22 cellular contexts compared by ENCODE assay signal in genomic region chr2:109701362-109701761, GRCh38.
DNase-seq lines count a peak whose midpoint lies in the region; ATAC-seq and TF ChIP-seq lines count a peak whose summit lies in the region.
"Had no signal": no experiment of that assay in that cellular context is flagged by ENCODE, and none has a peak within 500 bp of the region (broad histone marks: within the 10 kb centered on the region; RNA-seq: fewer than 3 reads in every experiment).

No MANE protein-coding gene starts in this region.

- H3K27ac Mint-ChIP-seq in Calu3 (ENCODE audit: unreplicated experiment) (peak overlapping the region; percentile 21), neural crest cell (ENCODE audit: unreplicated experiment) (no peak overlapping the region), HFFc6 (no peak overlapping the region)
- no peak overlapping the region for H3K27ac Mint-ChIP-seq in CD4-positive, alpha-beta T cell
- H3K27ac Mint-ChIP-seq: activated CD8-positive, alpha-beta memory T cell treated with anti-CD3 and anti-CD28 coated beads, Interleukin-2, amount 10 ng/mL, durations not matched to agents 7 days and 5 days had no signal

- H3K4me1 Mint-ChIP-seq in Calu3 (ENCODE audit: low read depth, unreplicated experiment) (peaks cover 54% of the 10 kb centered on the region), neural crest cell (peaks cover 47% of the 10 kb centered on the region), HFFc6 (ENCODE audit: low read depth) (peaks cover 28% of the 10 kb centered on the region)
- H3K4me1 Mint-ChIP-seq in CD4-positive, alpha-beta T cell (ENCODE audit: low read depth), result no peaks in the 10 kb centered on the region

- H3K9me3 ChIP-seq in CD4-positive, alpha-beta T cell (ENCODE audit: control insufficient read depth, low read length), result no peaks in the 10 kb centered on the region
- H3K9me3 ChIP-seq: BE2C, gastroesophageal sphincter, pancreas had no signal

- H3K27me3 ChIP-seq in CD4-positive, alpha-beta T cell (ENCODE audit: control insufficient read depth, insufficient read depth, low read length), result peaks cover 5% of the 10 kb centered on the region
- H3K27me3 ChIP-seq: BE2C, gastroesophageal sphincter, pancreas had no signal

- DNase-seq in Calu3 (no peak), RWPE1 (ENCODE audit: low spot score) (no peak), epithelial cell of prostate (ENCODE audit: low read depth, low spot score) (no peak), neural crest cell (ENCODE audit: low read depth, low spot score) (no peak), HFFc6 (no peak), NCI-H2196 (lab: John Stamatoyannopoulos, UW; ENCODE audit: unreplicated experiment) (no peak)
- DNase-seq in CD4-positive, alpha-beta T cell, result no peak
- DNase-seq: activated CD4-positive, alpha-beta T cell treated with anti-CD3 and anti-CD28 coated beads for 48 hours; activated CD8-positive, alpha-beta memory T cell treated with anti-CD3 and anti-CD28 coated beads, Interleukin-2, amount 10 ng/mL, durations not matched to agents 7 days and 5 days; activated effector memory CD4-positive, alpha-beta T cell treated with Interleukin-2 at 50 U/mL for 16 hours; BE2C; erythroblast; GOT3; NCI-H226; NCI-H82; OCI-M1; pancreas; stimulated activated CD4-positive, alpha-beta T cell treated with anti-CD3 and anti-CD28 coated beads, Interleukin-2, amount 100 ng/mL, for 48 hours; T-helper 9 cell had no signal

- CTCF ChIA-PET in Calu3 (lab: Charles Lee) (interaction anchor here (1.1 to 2.7 kb wide), 2 partner anchors 10 to 12 kb away, joined by 3 to 9 read pairs; no protein-coding TSS in a partner anchor), RWPE1 (lab: Yijun Ruan, JAX) (interaction anchor here (0.6 to 0.7 kb wide), 2 partner anchors 91 to 386 kb away, joined by 3 to 6 read pairs; no protein-coding TSS in a partner anchor)
- CTCF ChIA-PET in CD4-positive, alpha-beta T cell (lab: Charles Lee), result no interaction called here

- peak overlapping the region; percentile 98 for H3K27ac ChIP-seq in RWPE1
- peak overlapping the region; percentile 100 for H3K27ac ChIP-seq in epithelial cell of prostate
- H3K27ac ChIP-seq in CD4-positive, alpha-beta T cell (ENCODE audit: low read depth, low read length), result no peak overlapping the region
- H3K27ac ChIP-seq: SK-N-MC had no signal

- no TSS peak for BruUV-seq in Calu3 (replicated peaks; lab: Mats Ljungman, UMichigan)

- H3K4me3 Mint-ChIP-seq in Calu3 (ENCODE audit: low read depth, unreplicated experiment) (no peak overlapping the region), neural crest cell (peak overlapping the region; percentile 2), HFFc6 (no peak overlapping the region)
- H3K4me3 Mint-ChIP-seq in CD4-positive, alpha-beta T cell, result no peak overlapping the region
- H3K4me3 Mint-ChIP-seq: activated CD8-positive, alpha-beta memory T cell treated with anti-CD3 and anti-CD28 coated beads, Interleukin-2, amount 10 ng/mL, durations not matched to agents 7 days and 5 days had no signal

- no peaks in the 10 kb centered on the region for H3K9me3 Mint-ChIP-seq in Calu3 (ENCODE audit: low read depth, unreplicated experiment)
- H3K9me3 Mint-ChIP-seq in neural crest cell, result no peaks in the 10 kb centered on the region
- H3K9me3 Mint-ChIP-seq in CD4-positive, alpha-beta T cell, result no peaks in the 10 kb centered on the region
- no peaks in the 10 kb centered on the region for H3K9me3 Mint-ChIP-seq in HFFc6

- intact Hi-C loops in Calu3 (cut with micrococcal nuclease; ENCODE audit: unreplicated experiment), result no loop called here
- intact Hi-C loops in CD4-positive, alpha-beta T cell (cut with DNase I, micrococcal nuclease), result no loop called here

- H3K27me3 Mint-ChIP-seq in Calu3 (ENCODE audit: unreplicated experiment), result no peaks in the 10 kb centered on the region
- no peaks in the 10 kb centered on the region for H3K27me3 Mint-ChIP-seq in neural crest cell (ENCODE audit: low read depth)
- H3K27me3 Mint-ChIP-seq in CD4-positive, alpha-beta T cell, result peaks cover 33% of the 10 kb centered on the region
- H3K27me3 Mint-ChIP-seq in HFFc6 (ENCODE audit: insufficient read depth), result peaks cover 13% of the 10 kb centered on the region

- no peak for TF ChIP-seq CTCF in Calu3 (IDR thresholded peaks at IDR 0.05; ENCODE audit: unreplicated experiment)
- TF ChIP-seq CTCF in RWPE1 (conservative IDR thresholded peaks at IDR 0.05; ENCODE audit: low read depth), result no peak
- TF ChIP-seq CTCF in neural crest cell (conservative IDR thresholded peaks at IDR 0.05), result no peak
- TF ChIP-seq CTCF in CD4-positive, alpha-beta T cell (IDR thresholded peaks at IDR 0.05), result no peak
- no peak for TF ChIP-seq CTCF in HFFc6 (IDR thresholded peaks at IDR 0.05)

- ATAC-seq in CD4-positive, alpha-beta T cell (ENCODE audit: poor library complexity), result no peak
- no peak for ATAC-seq in HG02884 (IDR thresholded peaks at IDR 0.05; ENCODE audit: unreplicated experiment)
- ATAC-seq: activated CD8-positive, alpha-beta memory T cell treated with anti-CD3 and anti-CD28 coated beads, Interleukin-2, amount 10 ng/mL, durations not matched to agents 7 days and 5 days; gastroesophageal sphincter; pancreas had no signal

- H3K36me3 Mint-ChIP-seq in Calu3 (ENCODE audit: insufficient read depth, unreplicated experiment), result peaks cover 18% of the 10 kb centered on the region
- H3K36me3 Mint-ChIP-seq in neural crest cell (ENCODE audit: low read depth), result no peaks in the 10 kb centered on the region
- H3K36me3 Mint-ChIP-seq in CD4-positive, alpha-beta T cell (ENCODE audit: low read depth), result no peaks in the 10 kb centered on the region
- no peaks in the 10 kb centered on the region for H3K36me3 Mint-ChIP-seq in HFFc6 (ENCODE audit: low read depth)
- H3K36me3 Mint-ChIP-seq: activated CD8-positive, alpha-beta memory T cell treated with anti-CD3 and anti-CD28 coated beads, Interleukin-2, amount 10 ng/mL, durations not matched to agents 7 days and 5 days had no signal

- POLR2A ChIA-PET in RWPE1 (lab: Yijun Ruan, JAX; ENCODE audit: low non-redundant PET), result interaction anchor here (1.3 kb wide), 1 partner anchor 87 kb away, joined by 7 read pairs; the partner anchor contains the start of gene SOWAHC
- POLR2A ChIA-PET in CD4-positive, alpha-beta T cell (lab: Charles Lee), result no interaction called here
